Comparison of ENCODE assay signal across 21 cellular contexts in the genomic region with DNA sequence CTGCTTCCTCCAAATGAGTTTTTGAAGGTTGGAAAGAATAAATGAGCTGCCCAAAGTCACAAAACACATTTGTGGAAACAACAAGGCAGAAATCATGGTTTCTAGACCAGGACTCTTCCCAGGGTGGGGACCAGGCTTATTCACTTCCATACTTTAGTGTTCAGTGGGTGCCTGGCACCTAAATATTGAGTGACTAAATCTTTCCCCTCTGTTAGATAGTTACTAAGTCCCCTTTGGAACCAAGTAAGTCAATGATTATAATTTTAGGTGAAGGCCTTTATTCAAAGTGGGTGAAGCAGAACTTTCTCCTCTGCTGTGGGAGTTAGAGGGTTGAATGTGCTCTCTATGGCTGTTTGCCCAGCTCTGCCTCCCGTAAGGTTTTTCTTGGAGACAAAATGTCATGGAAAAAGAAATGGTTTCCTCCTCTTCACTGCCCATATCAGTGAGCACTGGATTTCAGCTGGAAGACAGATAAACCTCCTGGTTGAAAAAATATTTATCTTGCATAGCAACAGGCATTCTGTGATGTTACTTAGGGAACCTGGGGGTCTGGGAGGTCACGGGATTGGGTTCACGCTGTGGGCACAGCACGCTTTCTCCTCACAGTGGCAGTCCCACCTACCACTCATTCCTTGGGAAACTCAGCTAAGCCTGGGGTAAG.
DNase-seq lines count a peak whose midpoint lies in the region; ATAC-seq, FAIRE-seq and TF ChIP-seq lines count a peak whose summit lies in the region.
"Had no signal": no experiment of that assay in that cellular context is flagged by ENCODE, and none has a peak within 500 bp of the region (broad histone marks: within the 10 kb centered on the region; RNA-seq: fewer than 3 reads in every experiment).

No MANE protein-coding gene starts in this region.

- no peak for FAIRE-seq in K562 (lab: Jason Lieb, UNC)
- FAIRE-seq: GM12878, GM18507 had no signal

- no peak for DNase-seq in Panc1 (ENCODE audit: low read depth, low spot score)
- DNase-seq in K562 (ENCODE audit: extremely low read depth in 1 of 4, low spot score in 3 of 4) = no peak
- peak in 2 of 3 donors; percentile 52 to 71 for DNase-seq in right cardiac atrium
- DNase-seq in omental fat pad (ENCODE audit: low spot score) = no peak
- DNase-seq in activated naive CD4-positive, alpha-beta T cell treated with anti-CD3 and anti-CD28 coated beads, Interleukin-2, amount 10 ng/mL, durations not matched to agents 7 days and 5 days = no peak
- DNase-seq in A172 (ENCODE audit: low spot score) = no peak
- DNase-seq: BE2C; CD4-positive, alpha-beta memory T cell; DMS79; MM.1S; NCI-H1105; NCI-H187; NCI-H446 treated with DMSO at 0.1 percent for 48 hours; NCI-H774; Peyer's patch; SHP77 treated with DMSO at 0.1 percent for 48 hours had no signal

- TF ChIP-seq RAD21 in K562 (CRISPR knock-in tag; conservative IDR thresholded peaks at IDR 0.05 in 1 of 2, IDR thresholded peaks at IDR 0.05 in 1 of 2) = no peak

- H3K9me1 ChIP-seq in K562 (ENCODE audit: control insufficient read depth, insufficient read depth, low read length) = no peaks in the 10 kb centered on the region

- no peaks in the 10 kb centered on the region for H3K9me3 Mint-ChIP-seq in activated naive CD4-positive, alpha-beta T cell treated with anti-CD3 and anti-CD28 coated beads, Interleukin-2, amount 10 ng/mL, durations not matched to agents 7 days and 5 days
- H3K9me3 Mint-ChIP-seq: CD4-positive, alpha-beta memory T cell; GM23338 had no signal

- H3K4me3 ChIP-seq in Panc1 (ENCODE audit: low read depth in 2 of 2, low read length in 2 of 2) = no peak overlapping the region
- no peak overlapping the region for H3K4me3 ChIP-seq in K562
- H3K4me3 ChIP-seq in right cardiac atrium (ENCODE audit: low read length) = no peak overlapping the region
- H3K4me3 ChIP-seq: GM12878, GM23338, Peyer's patch had no signal

- no peaks in the 10 kb centered on the region for H3K79me2 ChIP-seq in K562 (ENCODE audit: control insufficient read depth, insufficient read depth, low read length)

- no peak for TF ChIP-seq CTCF in Panc1 (IDR thresholded peaks at IDR 0.05)
- no peak for TF ChIP-seq CTCF in K562 (IDR thresholded peaks at IDR 0.05 in 2 of 3, conservative IDR thresholded peaks at IDR 0.05 in 1 of 3; ENCODE audit: insufficient read depth in 2 of 3, low read depth in 1 of 3, low read length in 3 of 3)
- TF ChIP-seq CTCF in omental fat pad (IDR thresholded peaks at IDR 0.05) = no peak

- H3K4me1 Mint-ChIP-seq in activated naive CD4-positive, alpha-beta T cell treated with anti-CD3 and anti-CD28 coated beads, Interleukin-2, amount 10 ng/mL, durations not matched to agents 7 days and 5 days = no peaks in the 10 kb centered on the region
- H3K4me1 Mint-ChIP-seq: CD4-positive, alpha-beta memory T cell had no signal

- H4K20me1 ChIP-seq in K562 (replicated peaks; ENCODE audit: control insufficient read depth, insufficient read depth, low read length) = no peaks in the 10 kb centered on the region

- no peak for ATAC-seq in Panc1
- no peak for ATAC-seq in K562
- peak; percentile 66 to 85 for ATAC-seq in right cardiac atrium
- ATAC-seq in omental fat pad (ENCODE audit: low FRiP score) = peak; percentile 40
- no peak for ATAC-seq in GM18511 (IDR thresholded peaks at IDR 0.05; ENCODE audit: unreplicated experiment)
- ATAC-seq in HG03378 (IDR thresholded peaks at IDR 0.05; ENCODE audit: unreplicated experiment) = no peak
- ATAC-seq: GM12878, GM23338 had no signal

- H3K4me1 ChIP-seq in Panc1 (ENCODE audit: control insufficient read depth, insufficient read depth, low read length) (no peaks in the 10 kb centered on the region), K562 (replicated peaks in 1 of 2; ENCODE audit: control insufficient read depth in 2 of 2, insufficient read depth in 2 of 2, low read length in 2 of 2) (no peaks in the 10 kb centered on the region), right cardiac atrium (ENCODE audit: control insufficient read depth, insufficient read depth, low read length) (peaks cover 4% of the 10 kb centered on the region)
- H3K4me1 ChIP-seq: BE2C, Peyer's patch had no signal

- no peak for TF ChIP-seq EP300 in K562 (IDR thresholded peaks at IDR 0.05; ENCODE audit: low read length)

- BruUV-seq in Panc1 (replicated peaks; lab: Mats Ljungman, UMichigan) (no TSS peak), K562 (replicated peaks; lab: Mats Ljungman, UMichigan) (no TSS peak)

- H3K27me3 Mint-ChIP-seq in activated naive CD4-positive, alpha-beta T cell treated with anti-CD3 and anti-CD28 coated beads, Interleukin-2, amount 10 ng/mL, durations not matched to agents 7 days and 5 days = peaks cover 6% of the 10 kb centered on the region
- H3K27me3 Mint-ChIP-seq: CD4-positive, alpha-beta memory T cell had no signal

- no peak for TF ChIP-seq POLR2A in K562 (conservative IDR thresholded peaks at IDR 0.05)

- H3K27ac Mint-ChIP-seq in activated naive CD4-positive, alpha-beta T cell treated with anti-CD3 and anti-CD28 coated beads, Interleukin-2, amount 10 ng/mL, durations not matched to agents 7 days and 5 days = no peak overlapping the region
- H3K27ac Mint-ChIP-seq: CD4-positive, alpha-beta memory T cell; GM23338 had no signal

- H3K9me3 ChIP-seq in Panc1 (ENCODE audit: control insufficient read depth, insufficient read depth, low read depth, low read length) (no peaks in the 10 kb centered on the region), K562 (replicated peaks; ENCODE audit: control insufficient read depth, insufficient read depth, low read depth, low read length) (no peaks in the 10 kb centered on the region), right cardiac atrium (ENCODE audit: control insufficient read depth, low read length) (no peaks in the 10 kb centered on the region)
- H3K9me3 ChIP-seq: BE2C, Peyer's patch had no signal

- no peak overlapping the region for H2AFZ ChIP-seq in K562 (ENCODE audit: low read depth, low read length)
- H2AFZ ChIP-seq: GM23338 had no signal

- in situ Hi-C loops in Panc1 (cut with HindIII; ENCODE audit: low pct_unique_long_range_greater_than_20kb, low sequenced_read_pairs) (no loop called here), K562 (cut with MboI) (no loop called here)

- intact Hi-C loops in Panc1 (cut with micrococcal nuclease; ENCODE audit: unreplicated experiment) (no loop called here), K562 (cut with micrococcal nuclease) (no loop called here), right cardiac atrium (cut with DNase I) (no loop called here)

- H3K4me3 Mint-ChIP-seq in activated naive CD4-positive, alpha-beta T cell treated with anti-CD3 and anti-CD28 coated beads, Interleukin-2, amount 10 ng/mL, durations not matched to agents 7 days and 5 days = no peak overlapping the region
- H3K4me3 Mint-ChIP-seq: CD4-positive, alpha-beta memory T cell; GM23338 had no signal

- no peak overlapping the region for H3K4me2 ChIP-seq in K562 (ENCODE audit: insufficient read depth, low read length)
- H3K4me2 ChIP-seq: GM23338 had no signal

- H3K36me3 ChIP-seq in Panc1 (ENCODE audit: control insufficient read depth, insufficient read depth, low read length) (no peaks in the 10 kb centered on the region), K562 (ENCODE audit: control insufficient read depth, insufficient read depth, low read length) (no peaks in the 10 kb centered on the region)
- H3K36me3 ChIP-seq: BE2C, Peyer's patch had no signal

- CTCF ChIA-PET in Panc1 (lab: Charles Lee) (no interaction called here), K562 (lab: Yijun Ruan, JAX; ENCODE audit: low intra/inter-chr PET ratio) (interaction anchor here (0.9 kb wide), 1 partner anchor 116 kb away, joined by 3 read pairs; no protein-coding TSS in a partner anchor)
- CTCF ChIA-PET in activated naive CD4-positive, alpha-beta T cell treated with anti-CD3 and anti-CD28 coated beads, Interleukin-2, amount 10 ng/mL, durations not matched to agents 7 days and 5 days (lab: Charles Lee) = no interaction called here

- H3K36me3 Mint-ChIP-seq in activated naive CD4-positive, alpha-beta T cell treated with anti-CD3 and anti-CD28 coated beads, Interleukin-2, amount 10 ng/mL, durations not matched to agents 7 days and 5 days = no peaks in the 10 kb centered on the region
- H3K36me3 Mint-ChIP-seq: CD4-positive, alpha-beta memory T cell had no signal

- H3K27ac ChIP-seq in Panc1 (ENCODE audit: low read length) = peak overlapping the region; percentile 54; the same call in 1 of the 2 replicates
- H3K27ac ChIP-seq in K562 (ENCODE audit: extremely low read depth, low read depth, low read length) = no peak overlapping the region
- no peak overlapping the region for H3K27ac ChIP-seq in right cardiac atrium (ENCODE audit: low read length)
- H3K27ac ChIP-seq: Peyer's patch had no signal

- H3K9ac ChIP-seq in K562 (ENCODE audit: insufficient read depth in 1 of 2, low read depth in 2 of 2, low read length in 2 of 2) = no peak overlapping the region

- POLR2A ChIA-PET in Panc1 (lab: Charles Lee) = no interaction called here
- POLR2A ChIA-PET in K562 (lab: Yijun Ruan, JAX) = interaction anchor here (1.5 kb wide), 1 partner anchor 13 kb away, joined by 3 read pairs; no protein-coding TSS in a partner anchor

- 0% methylated on average over 4 of the region's 4 CpGs for WGBS in K562 (ENCODE audit: insufficient coverage, low coverage, missing lambda C conversion rate)
- WGBS in right cardiac atrium = 37% methylated on average over 4 of the region's 4 CpGs

- H3K27me3 ChIP-seq in Panc1 (ENCODE audit: control insufficient read depth, insufficient read depth, low read length) = no peaks in the 10 kb centered on the region
- peaks cover 9 to 15% of the 10 kb centered on the region in 2 experiments; a peak in 4 of 5 replicates for H3K27me3 ChIP-seq in K562 (ENCODE audit: control insufficient read depth in 2 of 2, insufficient read depth in 2 of 2, low read length in 2 of 2)
- H3K27me3 ChIP-seq in right cardiac atrium (ENCODE audit: control insufficient read depth, insufficient read depth) = no peaks in the 10 kb centered on the region
- H3K27me3 ChIP-seq: BE2C, Peyer's patch had no signal

TF ChIP-seq in K562, 482 proteins besides CTCF, POLR2A, EP300 and RAD21:
- TF ChIP-seq RFX1 (IDR thresholded peaks at IDR 0.05) (peak; percentile 41), ZBED1 (IDR thresholded peaks at IDR 0.05) (no peak), FOXJ2 (tag; IDR thresholded peaks at IDR 0.05) (peak; percentile 97)

Comparison
In these comparisons a context has a peak if more than half of its experiments do, and no peak if none do; other contexts are left out.
1. ATAC-seq: peak in right cardiac atrium (2 of 2) and omental fat pad (single experiment); none in Panc1 (single experiment), K562 (single experiment), GM18511 (single experiment) and HG03378 (single experiment).
2. DNase-seq: peak in right cardiac atrium (2 of 3); none in Panc1 (single experiment), K562 (0 of 4), omental fat pad (single experiment), activated naive CD4-positive, alpha-beta T cell treated with anti-CD3 and anti-CD28 coated beads, Interleukin-2, amount 10 ng/mL, durations not matched to agents 7 days and 5 days (single experiment) and A172 (single experiment).